2 cellular contexts compared by ENCODE assay signal in the genomic region with DNA sequence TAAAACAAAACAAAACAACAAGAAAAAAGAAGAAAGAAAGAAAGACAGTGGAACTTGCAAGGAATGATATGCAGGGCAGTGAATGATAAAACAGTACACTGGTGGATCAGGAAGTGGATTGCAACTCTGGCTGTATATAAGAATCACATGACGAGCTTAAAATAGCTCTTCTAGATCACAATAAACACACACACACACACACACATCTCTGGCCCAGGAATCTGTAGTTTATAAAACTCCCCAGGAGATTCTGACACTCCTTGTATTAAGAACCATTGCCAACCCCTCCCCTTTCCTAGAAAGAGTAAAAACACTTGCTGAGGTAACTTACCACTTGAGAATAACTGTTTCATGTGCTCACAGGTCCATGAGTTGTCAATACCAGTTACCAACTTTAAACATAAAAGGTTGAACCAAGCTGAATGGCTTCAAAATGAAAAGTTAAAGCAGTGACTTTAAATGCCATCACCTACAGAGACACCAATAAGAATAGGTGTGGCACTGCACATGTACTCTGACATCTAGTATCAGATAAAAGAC.
TF ChIP-seq lines count a peak whose summit lies in the region.

No MANE protein-coding gene starts in this region.

TF ChIP-seq in IMR-90, 13 proteins besides CTCF, POLR2A, EP300 and RAD21:
- TF ChIP-seq MXI1 (IDR thresholded peaks at IDR 0.05; ENCODE audit: borderline replicate concordance, low read depth, low read length) = no peak

TF ChIP-seq in GM12878, 131 proteins besides CTCF, POLR2A, EP300 and RAD21:
- TF ChIP-seq SMAD1 (IDR thresholded peaks at IDR 0.05; ENCODE audit: low read depth, partially characterized antibody) (no peak), HDGF (IDR thresholded peaks at IDR 0.05) (no peak), PML (IDR thresholded peaks at IDR 0.05; ENCODE audit: low read length) (no peak), TCF7 (IDR thresholded peaks at IDR 0.05; ENCODE audit: borderline replicate concordance) (no peak), ZNF217 (IDR thresholded peaks at IDR 0.05) (no peak), JUNB (IDR thresholded peaks at IDR 0.05) (no peak), RUNX3 (IDR thresholded peaks at IDR 0.05; ENCODE audit: low read length) (no peak), SIN3A (IDR thresholded peaks at IDR 0.05; ENCODE audit: low read depth, low read length) (no peak), GATAD2B (conservative IDR thresholded peaks at IDR 0.05; ENCODE audit: low read depth) (no peak), TARDBP (IDR thresholded peaks at IDR 0.05; ENCODE audit: borderline replicate concordance) (no peak), MTA2 (IDR thresholded peaks at IDR 0.05; ENCODE audit: low read depth) (no peak), RCOR1 (conservative IDR thresholded peaks at IDR 0.05; ENCODE audit: low read depth, low read length) (no peak), SMC3 (IDR thresholded peaks at IDR 0.05; ENCODE audit: borderline replicate concordance, low read length) (no peak)
- TF ChIP-seq, protein P1, sequence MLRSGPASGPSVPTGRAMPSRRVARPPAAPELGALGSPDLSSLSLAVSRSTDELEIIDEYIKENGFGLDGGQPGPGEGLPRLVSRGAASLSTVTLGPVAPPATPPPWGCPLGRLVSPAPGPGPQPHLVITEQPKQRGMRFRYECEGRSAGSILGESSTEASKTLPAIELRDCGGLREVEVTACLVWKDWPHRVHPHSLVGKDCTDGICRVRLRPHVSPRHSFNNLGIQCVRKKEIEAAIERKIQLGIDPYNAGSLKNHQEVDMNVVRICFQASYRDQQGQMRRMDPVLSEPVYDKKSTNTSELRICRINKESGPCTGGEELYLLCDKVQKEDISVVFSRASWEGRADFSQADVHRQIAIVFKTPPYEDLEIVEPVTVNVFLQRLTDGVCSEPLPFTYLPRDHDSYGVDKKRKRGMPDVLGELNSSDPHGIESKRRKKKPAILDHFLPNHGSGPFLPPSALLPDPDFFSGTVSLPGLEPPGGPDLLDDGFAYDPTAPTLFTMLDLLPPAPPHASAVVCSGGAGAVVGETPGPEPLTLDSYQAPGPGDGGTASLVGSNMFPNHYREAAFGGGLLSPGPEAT (IDR thresholded peaks at IDR 0.05; ENCODE audit: low read depth) = no peak
- TF ChIP-seq, protein P2, sequence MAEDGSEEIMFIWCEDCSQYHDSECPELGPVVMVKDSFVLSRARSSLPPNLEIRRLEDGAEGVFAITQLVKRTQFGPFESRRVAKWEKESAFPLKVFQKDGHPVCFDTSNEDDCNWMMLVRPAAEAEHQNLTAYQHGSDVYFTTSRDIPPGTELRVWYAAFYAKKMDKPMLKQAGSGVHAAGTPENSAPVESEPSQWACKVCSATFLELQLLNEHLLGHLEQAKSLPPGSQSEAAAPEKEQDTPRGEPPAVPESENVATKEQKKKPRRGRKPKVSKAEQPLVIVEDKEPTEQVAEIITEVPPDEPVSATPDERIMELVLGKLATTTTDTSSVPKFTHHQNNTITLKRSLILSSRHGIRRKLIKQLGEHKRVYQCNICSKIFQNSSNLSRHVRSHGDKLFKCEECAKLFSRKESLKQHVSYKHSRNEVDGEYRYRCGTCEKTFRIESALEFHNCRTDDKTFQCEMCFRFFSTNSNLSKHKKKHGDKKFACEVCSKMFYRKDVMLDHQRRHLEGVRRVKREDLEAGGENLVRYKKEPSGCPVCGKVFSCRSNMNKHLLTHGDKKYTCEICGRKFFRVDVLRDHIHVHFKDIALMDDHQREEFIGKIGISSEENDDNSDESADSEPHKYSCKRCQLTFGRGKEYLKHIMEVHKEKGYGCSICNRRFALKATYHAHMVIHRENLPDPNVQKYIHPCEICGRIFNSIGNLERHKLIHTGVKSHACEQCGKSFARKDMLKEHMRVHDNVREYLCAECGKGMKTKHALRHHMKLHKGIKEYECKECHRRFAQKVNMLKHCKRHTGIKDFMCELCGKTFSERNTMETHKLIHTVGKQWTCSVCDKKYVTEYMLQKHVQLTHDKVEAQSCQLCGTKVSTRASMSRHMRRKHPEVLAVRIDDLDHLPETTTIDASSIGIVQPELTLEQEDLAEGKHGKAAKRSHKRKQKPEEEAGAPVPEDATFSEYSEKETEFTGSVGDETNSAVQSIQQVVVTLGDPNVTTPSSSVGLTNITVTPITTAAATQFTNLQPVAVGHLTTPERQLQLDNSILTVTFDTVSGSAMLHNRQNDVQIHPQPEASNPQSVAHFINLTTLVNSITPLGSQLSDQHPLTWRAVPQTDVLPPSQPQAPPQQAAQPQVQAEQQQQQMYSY (CRISPR knock-in tag; IDR thresholded peaks at IDR 0.05) = no peak
- TF ChIP-seq, protein P3, sequence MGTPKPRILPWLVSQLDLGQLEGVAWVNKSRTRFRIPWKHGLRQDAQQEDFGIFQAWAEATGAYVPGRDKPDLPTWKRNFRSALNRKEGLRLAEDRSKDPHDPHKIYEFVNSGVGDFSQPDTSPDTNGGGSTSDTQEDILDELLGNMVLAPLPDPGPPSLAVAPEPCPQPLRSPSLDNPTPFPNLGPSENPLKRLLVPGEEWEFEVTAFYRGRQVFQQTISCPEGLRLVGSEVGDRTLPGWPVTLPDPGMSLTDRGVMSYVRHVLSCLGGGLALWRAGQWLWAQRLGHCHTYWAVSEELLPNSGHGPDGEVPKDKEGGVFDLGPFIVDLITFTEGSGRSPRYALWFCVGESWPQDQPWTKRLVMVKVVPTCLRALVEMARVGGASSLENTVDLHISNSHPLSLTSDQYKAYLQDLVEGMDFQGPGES (IDR thresholded peaks at IDR 0.05) = no peak
